In the genomic region with DNA sequence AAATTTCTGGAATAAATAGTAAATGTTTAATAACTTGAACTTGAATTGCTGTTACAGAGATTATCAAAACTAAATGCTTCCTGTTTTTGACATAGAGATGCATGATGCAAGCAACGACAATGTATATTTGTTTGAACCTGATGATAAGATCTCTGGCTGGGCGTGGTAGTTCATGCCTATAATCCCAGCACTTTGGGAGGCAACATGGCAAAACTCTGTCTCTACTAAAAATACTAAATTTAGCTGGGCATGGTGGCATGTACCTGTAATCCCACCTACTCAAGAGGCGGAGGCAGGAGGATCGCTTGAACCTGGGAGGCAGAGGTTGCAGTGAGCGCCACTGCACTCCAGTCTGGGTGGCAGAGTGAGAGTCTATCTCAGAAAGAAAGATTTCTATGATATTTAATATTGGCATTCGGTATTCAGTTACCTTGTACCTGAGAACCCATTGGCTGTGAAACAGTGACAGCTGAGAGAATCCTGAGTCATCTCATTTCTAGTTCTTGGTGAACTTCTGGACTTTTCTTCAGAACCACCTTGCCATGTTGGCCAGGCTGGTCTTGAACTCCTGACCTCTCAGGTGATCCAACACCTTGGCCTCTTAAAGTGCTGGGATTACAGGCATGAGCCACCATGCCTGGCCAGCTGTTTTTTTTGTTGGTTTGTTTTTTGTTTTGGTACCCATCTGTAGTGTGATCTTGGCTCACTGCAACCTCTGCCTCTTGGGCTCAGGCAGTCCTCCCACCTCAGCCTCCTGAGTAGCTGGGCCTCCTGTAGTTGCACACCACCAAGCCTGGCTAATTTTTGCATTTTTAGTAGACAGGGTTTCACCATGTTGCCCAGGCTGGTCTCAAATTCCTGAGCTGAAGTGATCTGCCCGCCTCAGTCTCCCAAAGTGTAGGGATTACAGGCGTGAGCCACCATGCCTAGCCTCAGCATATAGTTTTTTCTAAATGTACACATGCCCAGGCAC, we compare ENCODE assay signal across 1 cellular context.
TF ChIP-seq lines count a peak whose summit lies in the region.

No MANE protein-coding gene starts in this region.

TF ChIP-seq in HEK293, 187 proteins besides CTCF, POLR2A, EP300 and RAD21 (continued from another document):
- TF ChIP-seq ZNF24 (tag by site-specific recombination; IDR thresholded peaks at IDR 0.05) = no peak
- 0 out of 2 replicates have a peak, but pooled peaks have one; percentile 19 for TF ChIP-seq ZBTB17 (tag by site-specific recombination; IDR thresholded peaks at IDR 0.05)
- no peak for TF ChIP-seq ZNF473 (tag by site-specific recombination; IDR thresholded peaks at IDR 0.05)
- no peak for TF ChIP-seq SALL2 (tag by site-specific recombination; IDR thresholded peaks at IDR 0.05; ENCODE audit: borderline replicate concordance)
- TF ChIP-seq, protein P1, sequence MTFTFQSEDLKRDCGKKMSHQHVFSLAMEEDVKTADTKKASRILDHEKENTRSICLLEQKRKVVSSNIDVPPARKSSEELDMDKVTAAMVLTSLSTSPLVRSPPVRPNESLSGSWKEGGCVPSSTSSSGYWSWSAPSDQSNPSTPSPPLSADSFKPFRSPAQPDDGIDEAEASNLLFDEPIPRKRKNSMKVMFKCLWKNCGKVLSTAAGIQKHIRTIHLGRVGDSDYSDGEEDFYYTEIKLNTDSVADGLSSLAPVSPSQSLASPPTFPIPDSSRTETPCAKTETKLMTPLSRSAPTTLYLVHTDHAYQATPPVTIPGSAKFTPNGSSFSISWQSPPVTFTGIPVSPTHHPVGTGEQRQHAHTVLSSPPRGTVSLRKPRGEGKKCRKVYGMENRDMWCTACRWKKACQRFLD (tag by site-specific recombination; IDR thresholded peaks at IDR 0.05) = no peak
